1 cellular context compared by ENCODE assay signal in genomic region chr1:52033190-52034049, GRCh38.
TF ChIP-seq lines count a peak whose summit lies in the region.

TSS of gene KTI12 (minus strand) at chr1:52033810. CDS start at chr1:52033761, 49 bp downstream.

TF ChIP-seq in HepG2, 621 proteins besides CTCF, POLR2A, EP300 and RAD21 (continued from another document and continues in another):
- no peak for TF ChIP-seq AHDC1 (CRISPR knock-in tag; IDR thresholded peaks at IDR 0.05; ENCODE audit: borderline replicate concordance)
- no peak for TF ChIP-seq THYN1 (CRISPR knock-in tag; IDR thresholded peaks at IDR 0.05; ENCODE audit: borderline replicate concordance, low read depth)
- no peak for TF ChIP-seq PHB2 (IDR thresholded peaks at IDR 0.05; ENCODE audit: partially characterized antibody)
- peak; percentile 86 for TF ChIP-seq SRY (CRISPR knock-in tag; IDR thresholded peaks at IDR 0.05)
- no peak for TF ChIP-seq FOXP1 (IDR thresholded peaks at IDR 0.05)
- no peak for TF ChIP-seq FOXP1 (CRISPR knock-in tag; IDR thresholded peaks at IDR 0.05)
- TF ChIP-seq ZNF354B (CRISPR knock-in tag; IDR thresholded peaks at IDR 0.05) = peak; percentile 46; the same call in 1 of the 2 replicates
- TF ChIP-seq AKNA (CRISPR knock-in tag; IDR thresholded peaks at IDR 0.05; ENCODE audit: borderline replicate concordance) = 0 out of 2 replicates have a peak, but pooled peaks have one; percentile 77
- TF ChIP-seq TFAP4 (IDR thresholded peaks at IDR 0.05; ENCODE audit: borderline replicate concordance, low read depth) = no peak
- TF ChIP-seq ZNF709 (CRISPR knock-in tag; IDR thresholded peaks at IDR 0.05) = peak; percentile 61; the same call in 1 of the 2 replicates
- no peak for TF ChIP-seq ZSCAN12 (CRISPR knock-in tag; IDR thresholded peaks at IDR 0.05)
- no peak for TF ChIP-seq HNRNPUL1 (IDR thresholded peaks at IDR 0.05; ENCODE audit: low read depth, low read length)
- no peak for TF ChIP-seq ZNF121 (CRISPR knock-in tag; IDR thresholded peaks at IDR 0.05)
- TF ChIP-seq HDAC2 (CRISPR knock-in tag; IDR thresholded peaks at IDR 0.05) = peak; percentile 71
- peak; percentile 63; the same call in 1 of the 2 replicates for TF ChIP-seq MYPOP (CRISPR knock-in tag; IDR thresholded peaks at IDR 0.05)
- TF ChIP-seq ZNF768 (CRISPR knock-in tag; IDR thresholded peaks at IDR 0.05) = peak; percentile 72; the same call in 1 of the 2 replicates
- peak; percentile 65; the same call in 1 of the 2 replicates for TF ChIP-seq HIVEP1 (CRISPR knock-in tag; IDR thresholded peaks at IDR 0.05)
- TF ChIP-seq JUNB (CRISPR knock-in tag; IDR thresholded peaks at IDR 0.05; ENCODE audit: borderline replicate concordance) = no peak
- TF ChIP-seq GMEB1 (CRISPR knock-in tag; IDR thresholded peaks at IDR 0.05; ENCODE audit: borderline replicate concordance) = peak; percentile 99
- no peak for TF ChIP-seq STAT6 (CRISPR knock-in tag; IDR thresholded peaks at IDR 0.05; ENCODE audit: borderline replicate concordance)
- TF ChIP-seq ZBTB37 (CRISPR knock-in tag; IDR thresholded peaks at IDR 0.05) = 0 out of 2 replicates have a peak, but pooled peaks have one; percentile 47
- TF ChIP-seq ZNF503 (CRISPR knock-in tag; IDR thresholded peaks at IDR 0.05) = 0 out of 2 replicates have a peak, but pooled peaks have one; percentile 28
- no peak for TF ChIP-seq ISX (CRISPR knock-in tag; conservative IDR thresholded peaks at IDR 0.05)
- peak; percentile 96 for TF ChIP-seq KAT8 (CRISPR knock-in tag; IDR thresholded peaks at IDR 0.05)
- TF ChIP-seq ZNF367 (CRISPR knock-in tag; IDR thresholded peaks at IDR 0.05; ENCODE audit: borderline replicate concordance) = no peak
- TF ChIP-seq RFXANK (CRISPR knock-in tag; IDR thresholded peaks at IDR 0.05) = no peak
- TF ChIP-seq YY1 (IDR thresholded peaks at IDR 0.05; ENCODE audit: insufficient read depth, insufficient replicate concordance, low read depth, low read length) = peak; percentile 89
- TF ChIP-seq MTF2 (CRISPR knock-in tag; IDR thresholded peaks at IDR 0.05; ENCODE audit: borderline replicate concordance) = no peak
- 0 out of 2 replicates have a peak, but pooled peaks have one; percentile 43 for TF ChIP-seq E2F1 (CRISPR knock-in tag; IDR thresholded peaks at IDR 0.05)
- peak; percentile 54 for TF ChIP-seq ZSCAN5A (CRISPR knock-in tag; IDR thresholded peaks at IDR 0.05; ENCODE audit: borderline replicate concordance)
- TF ChIP-seq AGO2 (optimal IDR thresholded peaks at IDR 0.05; ENCODE audit: low read depth, low read length) = peak; percentile 93
- no peak for TF ChIP-seq CHCHD3 (CRISPR knock-in tag; IDR thresholded peaks at IDR 0.05)
